Comparison of ENCODE assay signal across 8 cellular contexts in the genomic region with DNA sequence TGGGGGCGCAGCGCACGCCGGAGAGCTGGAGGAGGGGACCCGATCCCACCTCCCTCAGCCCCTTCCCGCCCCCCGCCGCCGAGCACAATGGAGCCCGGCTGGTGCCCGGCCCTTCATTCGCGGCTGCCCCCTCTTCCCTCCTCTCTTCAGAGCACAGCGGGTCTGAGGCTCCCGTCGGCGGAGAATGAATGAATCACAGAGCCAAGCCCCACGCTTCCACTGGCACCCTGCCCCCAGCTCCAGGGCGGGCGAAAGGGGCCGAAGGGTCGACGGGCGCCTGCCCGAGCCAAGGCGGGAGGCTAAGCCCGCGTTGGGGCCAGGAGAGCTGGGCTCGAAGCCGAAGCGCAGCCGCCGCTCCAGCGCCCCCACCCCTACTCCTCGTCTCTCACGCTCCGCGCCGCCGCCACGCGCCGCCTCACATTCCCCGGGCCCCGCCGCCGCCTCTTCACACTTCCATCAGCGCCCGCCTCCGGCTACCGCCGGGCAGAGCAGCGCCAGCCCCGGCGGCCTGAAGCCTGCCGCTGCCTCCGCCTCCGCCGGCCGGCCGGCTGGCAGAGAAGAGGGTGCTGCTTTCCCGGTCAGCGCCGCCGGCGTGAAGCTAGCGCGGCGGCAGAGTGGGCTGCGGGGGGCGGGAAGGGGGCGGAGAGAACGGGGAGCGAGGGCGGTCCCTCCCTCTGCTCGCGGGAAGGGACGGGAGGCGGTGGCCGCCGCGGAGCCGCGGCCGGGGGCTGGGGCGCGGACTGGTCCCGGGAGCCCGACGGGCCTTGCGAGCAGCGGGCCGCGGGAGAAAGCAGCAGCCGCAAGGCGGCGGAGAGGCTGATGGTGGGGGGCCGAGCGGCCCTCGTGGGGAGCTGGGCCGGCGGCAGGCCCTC. TPM values are rescaled to one million over a fixed set of nuclear protein-coding genes. Genes with fewer than 3 reads are reported as not detected.
A peak's percentile ranks its signal among the peaks of the same experiment; 100 is the strongest.
DNase-seq lines count a peak whose midpoint lies in the region; ATAC-seq, FAIRE-seq and TF ChIP-seq lines count a peak whose summit lies in the region.

A gene with protein sequence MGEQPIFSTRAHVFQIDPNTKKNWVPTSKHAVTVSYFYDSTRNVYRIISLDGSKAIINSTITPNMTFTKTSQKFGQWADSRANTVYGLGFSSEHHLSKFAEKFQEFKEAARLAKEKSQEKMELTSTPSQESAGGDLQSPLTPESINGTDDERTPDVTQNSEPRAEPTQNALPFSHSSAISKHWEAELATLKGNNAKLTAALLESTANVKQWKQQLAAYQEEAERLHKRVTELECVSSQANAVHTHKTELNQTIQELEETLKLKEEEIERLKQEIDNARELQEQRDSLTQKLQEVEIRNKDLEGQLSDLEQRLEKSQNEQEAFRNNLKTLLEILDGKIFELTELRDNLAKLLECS (minus strand): TSS at position 616 of the 872 bp plus-strand sequence. CDS start 1,360 bp downstream, outside the sequence.

- peak; percentile 66 for ATAC-seq in GM21390 (IDR thresholded peaks at IDR 0.05; ENCODE audit: unreplicated experiment)
- ATAC-seq in stimulated activated naive CD8-positive, alpha-beta T cell treated with anti-CD3 and anti-CD28 coated beads, Interleukin-15, amount 100 ng/mL, for 72 hours, result peak; percentile 77

- no peaks in the 10 kb centered on the region for H3K36me3 Mint-ChIP-seq in nephron progenitor cell (ENCODE audit: low read depth)

- H3K27me3 Mint-ChIP-seq in nephron progenitor cell (ENCODE audit: low read depth, poor library complexity), result no peaks in the 10 kb centered on the region
- peaks cover 11% of the 10 kb centered on the region for H3K27me3 Mint-ChIP-seq in stimulated activated naive CD8-positive, alpha-beta T cell treated with anti-CD3 and anti-CD28 coated beads, Interleukin-15, amount 100 ng/mL, for 72 hours

- FAIRE-seq in RCC 7860 (lab: Jason Lieb, UNC), result no peak

- TF ChIP-seq CTCF in nephron progenitor cell (IDR thresholded peaks at IDR 0.05), result no peak

- H3K4me3 Mint-ChIP-seq in nephron progenitor cell, result peak within 1 kb of the TSS; percentile 99
- H3K4me3 Mint-ChIP-seq in stimulated activated naive CD8-positive, alpha-beta T cell treated with anti-CD3 and anti-CD28 coated beads, Interleukin-15, amount 100 ng/mL, for 72 hours, result peak within 1 kb of the TSS; percentile 91 to 95

- DNase-seq in DMS 273 (lab: John Stamatoyannopoulos, UW; ENCODE audit: unreplicated experiment) (peak; percentile 93), HT1080 (ENCODE audit: low read depth) (peak; percentile 62), RCC 7860 (ENCODE audit: low spot score) (peak; percentile 15), fibroblast of peridontal ligament (ENCODE audit: extremely low read depth) (peak; percentile 64), nephron progenitor cell (peak; percentile 89)
- peak; percentile 59 for DNase-seq in activated T-helper 9 cell treated with anti-CD3 and anti-CD28 coated beads, Interleukin-2, amount 50 U/mL, for 16 hours (ENCODE audit: low read depth)
- DNase-seq in stimulated activated naive CD8-positive, alpha-beta T cell treated with anti-CD3 and anti-CD28 coated beads, Interleukin-15, amount 100 ng/mL, for 72 hours, result peak; percentile 70 to 73

- H3K4me1 Mint-ChIP-seq in nephron progenitor cell, result peaks cover 60% of the 10 kb centered on the region
- H3K4me1 Mint-ChIP-seq in stimulated activated naive CD8-positive, alpha-beta T cell treated with anti-CD3 and anti-CD28 coated beads, Interleukin-15, amount 100 ng/mL, for 72 hours, result peaks cover 59% of the 10 kb centered on the region

- H3K9me3 Mint-ChIP-seq in nephron progenitor cell, result no peaks in the 10 kb centered on the region
- no peaks in the 10 kb centered on the region for H3K9me3 Mint-ChIP-seq in stimulated activated naive CD8-positive, alpha-beta T cell treated with anti-CD3 and anti-CD28 coated beads, Interleukin-15, amount 100 ng/mL, for 72 hours

- peak within 1 kb of the TSS; percentile 100 for H3K27ac Mint-ChIP-seq in nephron progenitor cell
- peak within 1 kb of the TSS; percentile 92 to 98 for H3K27ac Mint-ChIP-seq in stimulated activated naive CD8-positive, alpha-beta T cell treated with anti-CD3 and anti-CD28 coated beads, Interleukin-15, amount 100 ng/mL, for 72 hours

RNA-seq across cellular contexts. Expression of the gene that starts here (rescaled TPM):
- 6.1 and 9.5 TPM in 2 replicates for total RNA-seq in HT1080 (2014; rRNA removed; shearing (Covaris generic))
- 5.5 and 7.1 TPM in 2 replicates for polyA plus RNA-seq in HT1080 (2015; cell fraction: cytosol; rRNA removed)
- polyA plus RNA-seq in HT1080 (2015; cell fraction: nucleus; rRNA removed), result 3.6 and 4.7 TPM in 2 replicates

Comparison
In these comparisons a context has a peak if more than half of its experiments do, and no peak if none do; other contexts are left out.
1. Peak in every context shown above with its lines: DNase-seq and ATAC-seq.
2. DNase-seq: peak in every context shown above with its lines; median percentile 93 in DMS 273; 89 in nephron progenitor cell; 72 in stimulated activated naive CD8-positive, alpha-beta T cell treated with anti-CD3 and anti-CD28 coated beads, Interleukin-15, amount 100 ng/mL, for 72 hours; 64 in fibroblast of peridontal ligament; 62 in HT1080; 59 in activated T-helper 9 cell treated with anti-CD3 and anti-CD28 coated beads, Interleukin-2, amount 50 U/mL, for 16 hours; 15 in RCC 7860.